ENCODE assay signal across 8 cellular contexts in genomic region chr6:16409531-16410441, GRCh38.
DNase-seq lines count a peak whose midpoint lies in the region; ATAC-seq and TF ChIP-seq lines count a peak whose summit lies in the region.

No MANE protein-coding gene starts in this region.

- intact Hi-C loops in CD8-positive, alpha-beta T cell (cut with DNase I, micrococcal nuclease), result loop anchor here (1.0 to 5.0 kb wide), 4 partner anchors 77 to 363 kb away; partner anchors contain the start of gene ATXN1 (in 1 of the 2)
- intact Hi-C loops in posterior vena cava (cut with DNase I), result loop anchor here (2.0 to 5.0 kb wide), 2 partner anchors 77 to 82 kb away; no protein-coding TSS in a partner anchor

- no peak overlapping the region for H3K4me3 ChIP-seq in CD8-positive, alpha-beta T cell (ENCODE audit: low read depth, low read length)
- no peak overlapping the region for H3K4me3 ChIP-seq in H7 (ENCODE audit: insufficient read depth, low read depth, low read length)
- no peak overlapping the region for H3K4me3 ChIP-seq in NT2/D1 (ENCODE audit: insufficient read length, low read depth)
- no peak overlapping the region for H3K4me3 ChIP-seq in fibroblast of lung (replicated peaks in 1 of 4; ENCODE audit: control extremely low read depth in 1 of 4, insufficient read depth in 1 of 4, low read depth in 3 of 4, low read length in 4 of 4)
- no peak overlapping the region for H3K4me3 ChIP-seq in neural cell (ENCODE audit: low read length)

- TF ChIP-seq EP300 in neural cell (conservative IDR thresholded peaks at IDR 0.05; ENCODE audit: poor library complexity, severe bottlenecking), result no peak

- no peaks in the 10 kb centered on the region for H3K9me2 ChIP-seq in neural cell (ENCODE audit: insufficient read depth, low read length)

- H3K9me3 Mint-ChIP-seq in CD8-positive, alpha-beta T cell, result no peaks in the 10 kb centered on the region

- H4K20me1 ChIP-seq in fibroblast of lung (ENCODE audit: control insufficient read depth, extremely low read depth, insufficient read depth, low read length), result no peaks in the 10 kb centered on the region
- H4K20me1 ChIP-seq in neural cell (ENCODE audit: insufficient read depth), result no peaks in the 10 kb centered on the region

- H3K4me1 ChIP-seq in CD8-positive, alpha-beta T cell (ENCODE audit: insufficient read depth, low read length), result no peaks in the 10 kb centered on the region
- no peaks in the 10 kb centered on the region for H3K4me1 ChIP-seq in NT2/D1 (ENCODE audit: insufficient read depth, insufficient read length)
- H3K4me1 ChIP-seq in fibroblast of lung (ENCODE audit: control insufficient read depth, extremely low read depth, insufficient read depth, low read length), result peaks cover 4% of the 10 kb centered on the region

- POLR2A ChIA-PET in CD8-positive, alpha-beta T cell (lab: Charles Lee), result interaction anchor here (0.6 to 1.7 kb wide), 3 partner anchors 11 to 353 kb away, joined by 3 to 12 read pairs (median 4); no protein-coding TSS in a partner anchor

- peak; percentile 66 for TF ChIP-seq CTCF in CD8-positive, alpha-beta T cell (IDR thresholded peaks at IDR 0.05)
- TF ChIP-seq CTCF in fibroblast of lung (conservative IDR thresholded peaks at IDR 0.05 in 1 of 2, IDR thresholded peaks at IDR 0.05 in 1 of 2; ENCODE audit: low read depth in 1 of 2, low read length in 2 of 2) (peak; percentile 90 to 91), neural cell (IDR thresholded peaks at IDR 0.05; ENCODE audit: poor library complexity, severe bottlenecking) (peak; percentile 57)

- H3K4me2 ChIP-seq in fibroblast of lung (ENCODE audit: extremely low read depth, insufficient read depth, low read length), result no peak overlapping the region
- H3K4me2 ChIP-seq in neural cell (ENCODE audit: low read length), result no peak overlapping the region

- no peaks in the 10 kb centered on the region for H3K27me3 Mint-ChIP-seq in CD8-positive, alpha-beta T cell (ENCODE audit: low read depth)

- peak; percentile 67 for ATAC-seq in CD8-positive, alpha-beta T cell

- peak; percentile 34 for TF ChIP-seq RAD21 in neural cell (conservative IDR thresholded peaks at IDR 0.05)

- H3F3A ChIP-seq in neural cell (ENCODE audit: insufficient read depth, low read length, poor library complexity, severe bottlenecking), result no peaks in the 10 kb centered on the region

- no peaks in the 10 kb centered on the region for H3K27me3 ChIP-seq in CD8-positive, alpha-beta T cell (ENCODE audit: insufficient read depth, low read length)
- no peaks in the 10 kb centered on the region for H3K27me3 ChIP-seq in H7 (ENCODE audit: control insufficient read depth, insufficient read depth, low read length)
- no peaks in the 10 kb centered on the region for H3K27me3 ChIP-seq in NT2/D1 (ENCODE audit: insufficient read depth, insufficient read length)
- no peaks in the 10 kb centered on the region for H3K27me3 ChIP-seq in fibroblast of lung (ENCODE audit: control insufficient read depth, insufficient read depth, low read length)
- H3K27me3 ChIP-seq in neural cell (ENCODE audit: insufficient read depth, low read depth, low read length), result no peaks in the 10 kb centered on the region

- H3K9ac ChIP-seq in NT2/D1 (ENCODE audit: insufficient read length, low read depth) (no peak overlapping the region), fibroblast of lung (ENCODE audit: insufficient read depth, low read length) (no peak overlapping the region), neural cell (ENCODE audit: low read length) (no peak overlapping the region)

- H3K79me2 ChIP-seq in fibroblast of lung (ENCODE audit: control insufficient read depth, insufficient read depth, low read length) (no peaks in the 10 kb centered on the region), neural cell (replicated peaks; ENCODE audit: insufficient read depth, low read length) (no peaks in the 10 kb centered on the region)

- H3K27ac Mint-ChIP-seq in CD8-positive, alpha-beta T cell, result peak overlapping the region; percentile 7

- H3K36me3 ChIP-seq in CD8-positive, alpha-beta T cell (ENCODE audit: insufficient read depth, low read length), result no peaks in the 10 kb centered on the region
- H3K36me3 ChIP-seq in H7 (replicated peaks; ENCODE audit: control insufficient read depth, insufficient read depth, low read length) (no peaks in the 10 kb centered on the region), NT2/D1 (ENCODE audit: insufficient read depth, insufficient read length, low read length) (no peaks in the 10 kb centered on the region), fibroblast of lung (ENCODE audit: control insufficient read depth, insufficient read depth, low read length) (no peaks in the 10 kb centered on the region), neural cell (ENCODE audit: insufficient read depth, low read length) (no peaks in the 10 kb centered on the region)

- peaks cover 21% of the 10 kb centered on the region for H3K36me3 Mint-ChIP-seq in CD8-positive, alpha-beta T cell

- no peaks in the 10 kb centered on the region for H3K9me3 ChIP-seq in CD8-positive, alpha-beta T cell (ENCODE audit: low read length)
- H3K9me3 ChIP-seq in NT2/D1 (ENCODE audit: insufficient read depth, low read length) (no peaks in the 10 kb centered on the region), fibroblast of lung (ENCODE audit: control insufficient read depth, insufficient read depth, low read depth, low read length) (no peaks in the 10 kb centered on the region), neural cell (ENCODE audit: low read length) (no peaks in the 10 kb centered on the region)

- H2AFZ ChIP-seq in fibroblast of lung (ENCODE audit: low read length), result no peak overlapping the region
- no peak overlapping the region for H2AFZ ChIP-seq in neural cell (ENCODE audit: low read depth, low read length)

- CTCF ChIA-PET in CD8-positive, alpha-beta T cell (lab: Charles Lee), result interaction anchor here (0.7 to 3.3 kb wide), 19 partner anchors 8 to 390 kb away, joined by 3 to 10 read pairs (median 3); no protein-coding TSS in a partner anchor

- H3K27ac ChIP-seq in CD8-positive, alpha-beta T cell (ENCODE audit: low read depth, low read length), result no peak overlapping the region
- no peak overlapping the region for H3K27ac ChIP-seq in fibroblast of lung (ENCODE audit: insufficient read depth, low read length)
- no peak overlapping the region for H3K27ac ChIP-seq in neural cell (ENCODE audit: low read length)
- no peak overlapping the region for H3K27ac ChIP-seq in substantia nigra (ENCODE audit: low read depth, low read length, poor library complexity, severe bottlenecking)

- DNase-seq in CD8-positive, alpha-beta T cell, result peak; percentile 8 to 64 (median 52)
- DNase-seq in H7 (peak; percentile 56), NT2/D1 (ENCODE audit: low read depth, low spot score) (peak; percentile 28), fibroblast of lung (ENCODE audit: low read depth in 2 of 2) (peak; percentile 45 to 60), substantia nigra (lab: John Stamatoyannopoulos, UW) (peak in 35 of 49 donors; percentile 3 to 77 (median 28)), posterior vena cava (ENCODE audit: low spot score) (no peak)
- DNase-seq in activated T-cell treated with anti-CD3 and anti-CD28 coated beads, Interleukin-2, amount 50 U/mL, for 1 hour, result peak; percentile 60

- peaks cover 26% of the 10 kb centered on the region for H3K4me1 Mint-ChIP-seq in CD8-positive, alpha-beta T cell (ENCODE audit: low read depth)

- no peak overlapping the region for H3K4me3 Mint-ChIP-seq in CD8-positive, alpha-beta T cell

TF ChIP-seq in neural cell, 6 proteins besides CTCF, POLR2A, EP300 and RAD21:
- TF ChIP-seq TAF1 (IDR thresholded peaks at IDR 0.05; ENCODE audit: low read depth) (no peak), EZH2 (IDR thresholded peaks at IDR 0.05; ENCODE audit: borderline replicate concordance, insufficient read depth, low read length, poor library complexity, severe bottlenecking) (no peak), SMC3 (conservative IDR thresholded peaks at IDR 0.05; ENCODE audit: poor library complexity) (peak; percentile 27), REST (IDR thresholded peaks at IDR 0.05; ENCODE audit: borderline replicate concordance) (no peak), POLR2AphosphoS5 (IDR thresholded peaks at IDR 0.05) (no peak), MXI1 (conservative IDR thresholded peaks at IDR 0.05; ENCODE audit: poor library complexity, severe bottlenecking) (no peak)
